8 cellular contexts compared by ENCODE assay signal in the genomic region with DNA sequence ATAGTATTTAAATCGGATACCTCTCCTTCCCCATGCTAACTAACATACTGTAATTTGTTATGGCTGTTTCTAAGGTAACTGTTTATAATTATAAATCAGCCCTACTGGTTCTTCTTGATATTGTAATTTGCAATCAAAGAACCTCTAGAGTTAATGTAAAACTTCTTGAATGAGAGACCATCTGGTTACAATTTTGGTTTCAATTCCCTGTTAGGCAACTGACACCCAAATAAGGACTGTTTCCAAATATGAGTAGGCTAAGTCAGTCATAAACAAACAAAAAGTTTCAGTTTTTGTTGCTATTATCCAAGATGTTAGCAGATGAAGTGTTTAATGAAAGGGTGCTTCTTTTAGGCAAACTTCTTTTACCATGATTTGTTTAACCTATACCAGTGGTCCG.
DNase-seq lines count a peak whose midpoint lies in the region; ATAC-seq, FAIRE-seq and TF ChIP-seq lines count a peak whose summit lies in the region.

No MANE protein-coding gene starts in this region.

- H3K9ac ChIP-seq in GM12878 (ENCODE audit: control insufficient read depth, insufficient read depth, low read length) = no peak overlapping the region
- no peak overlapping the region for H3K9ac ChIP-seq in skeletal muscle tissue (ENCODE audit: low read depth in 1 of 3, low read length in 3 of 3)

- TF ChIP-seq EP300 in GM12878 (IDR thresholded peaks at IDR 0.05; ENCODE audit: borderline replicate concordance in 1 of 2, control insufficient read depth in 1 of 2, low read depth in 2 of 2, low read length in 2 of 2) = peak; percentile 80 to 89

- H3K79me2 ChIP-seq in GM12878 (ENCODE audit: control insufficient read depth, insufficient read depth, low read length) = no peaks in the 10 kb centered on the region

- H3K36me3 ChIP-seq in GM12878 (ENCODE audit: control insufficient read depth in 2 of 2, insufficient read depth in 2 of 2, low read length in 1 of 2) (no peaks in the 10 kb centered on the region), skeletal muscle tissue (ENCODE audit: control insufficient read depth in 3 of 3, insufficient read depth in 3 of 3, low read length in 3 of 3) (no peaks in the 10 kb centered on the region)

- in situ Hi-C loops in GM12878 (cut with MboI) = no loop called here

- peak; percentile 56 for DNase-seq in GM19239 (ENCODE audit: insufficient read length, low spot score)
- DNase-seq in GM12878 (ENCODE audit: low read depth, low spot score) = peak; percentile 66
- no peak for DNase-seq in medulla oblongata (ENCODE audit: extremely low spot score)
- no peak for DNase-seq in NCI-H2081 treated with DMSO at 0.1 percent for 48 hours (lab: John Stamatoyannopoulos, UW)
- DNase-seq in activated effector memory CD4-positive, alpha-beta T cell treated with anti-CD3 and anti-CD28 coated beads, Interleukin-2, amount 50 U/mL, for 16 hours = no peak
- DNase-seq in left colon = no peak

- FAIRE-seq in GM19239 (lab: Jason Lieb, UNC) = peak; percentile 92
- FAIRE-seq in GM12878 (lab: Jason Lieb, UNC) = peak; percentile 76

- 0% methylated on average over 2 of the region's 2 CpGs for WGBS in GM12878 (ENCODE audit: insufficient coverage, insufficient replicate concordance, low lambda C conversion rate, missing lambda C conversion rate)

- no peak for TF ChIP-seq CTCF in GM12878 (IDR thresholded peaks at IDR 0.05 in 2 of 3, conservative IDR thresholded peaks at IDR 0.05 in 1 of 3; ENCODE audit: control insufficient read depth in 2 of 3, extremely low read depth in 1 of 3, insufficient read depth in 1 of 3, low read depth in 3 of 3, low read length in 3 of 3)

- POLR2A ChIA-PET in GM12878 (lab: Charles Lee) = no interaction called here

- TF ChIP-seq POLR2A in GM12878 (IDR thresholded peaks at IDR 0.05; ENCODE audit: low read depth, low read length) = no peak

- SMC1A ChIA-PET in GM12878 (lab: Charles Lee; ENCODE audit: uncharacterized antibody, unreplicated experiment) = interaction anchor here (0.6 kb wide), 1 partner anchor 51 kb away, joined by 3 read pairs; no protein-coding TSS in a partner anchor

- H4K20me1 ChIP-seq in GM12878 (ENCODE audit: control insufficient read depth, insufficient read depth) = no peaks in the 10 kb centered on the region

- CTCF ChIA-PET in GM12878 (lab: Yijun Ruan, JAX) = interaction anchor here (1.4 kb wide), 1 partner anchor 197 kb away, joined by 4 read pairs; the partner anchor contains the start of gene YARS2

- ATAC-seq in HG03039 (IDR thresholded peaks at IDR 0.05; ENCODE audit: unreplicated experiment) = peak; percentile 99
- peak; percentile 98 for ATAC-seq in GM12878
- no peak for ATAC-seq in left colon

- H3K27ac ChIP-seq in GM12878 (ENCODE audit: control insufficient read depth, insufficient read depth) (peak overlapping the region; percentile 53; the same call in 1 of the 2 replicates), skeletal muscle tissue (ENCODE audit: low read depth, low read length) (peak overlapping the region; percentile 48)

- RAD21 ChIA-PET in GM12878 (lab: Charles Lee; ENCODE audit: unreplicated experiment) = no interaction called here

- intact Hi-C loops in GM12878 (cut with micrococcal nuclease; ENCODE audit: unreplicated experiment) = no loop called here
- intact Hi-C loops in left colon (cut with DNase I, micrococcal nuclease) = no loop called here

- H3K4me3 ChIP-seq in GM12878 = 0 out of 2 replicates have a peak overlapping the region, but pooled peaks have one; percentile 4
- no peak overlapping the region for H3K4me3 ChIP-seq in skeletal muscle tissue (ENCODE audit: low read length in 3 of 3)

- peak overlapping the region; percentile 72; the same call in 1 of the 2 replicates for H3K4me2 ChIP-seq in GM12878 (ENCODE audit: control insufficient read depth, insufficient read depth)

- H3K9me3 ChIP-seq in GM12878 (replicated peaks; ENCODE audit: control insufficient read depth, insufficient read depth, low read length) = no peaks in the 10 kb centered on the region
- H3K9me3 ChIP-seq in skeletal muscle tissue (ENCODE audit: control insufficient read depth in 3 of 3, low read length in 3 of 3) = no peaks in the 10 kb centered on the region

- H3K4me1 ChIP-seq in GM12878 (ENCODE audit: control insufficient read depth, insufficient read depth, low read length) = peaks cover 15% of the 10 kb centered on the region
- peaks cover 20 to 28% (median 20%) of the 10 kb centered on the region in 3 donors for H3K4me1 ChIP-seq in skeletal muscle tissue (ENCODE audit: control insufficient read depth in 3 of 3, insufficient read depth in 3 of 3, low read length in 3 of 3)

- TF ChIP-seq RAD21 in GM12878 (IDR thresholded peaks at IDR 0.05; ENCODE audit: insufficient read depth, low read depth, low read length) = no peak

- BruUV-seq in GM12878 (replicated peaks; lab: Mats Ljungman, UMichigan) = no TSS peak

- H3K27me3 ChIP-seq in GM12878 (replicated peaks in 1 of 2; ENCODE audit: control insufficient read depth in 2 of 2, insufficient read depth in 2 of 2, low read length in 1 of 2) (no peaks in the 10 kb centered on the region), skeletal muscle tissue (ENCODE audit: control insufficient read depth in 3 of 3, insufficient read depth in 3 of 3, low read length in 3 of 3) (no peaks in the 10 kb centered on the region)

- peak overlapping the region; percentile 17; the same call in 1 of the 2 replicates for H2AFZ ChIP-seq in GM12878 (ENCODE audit: control insufficient read depth, low read depth, low read length)

TF ChIP-seq in GM12878, 131 proteins besides CTCF, POLR2A, EP300 and RAD21 (continues in another document):
- TF ChIP-seq KDM1A (IDR thresholded peaks at IDR 0.05; ENCODE audit: borderline replicate concordance) (no peak), RELA (IDR thresholded peaks at IDR 0.05; ENCODE audit: borderline replicate concordance, partially characterized antibody) (no peak), BCL3 (IDR thresholded peaks at IDR 0.05; ENCODE audit: borderline replicate concordance, insufficient read depth, low read depth, low read length, poor library complexity, severe bottlenecking) (no peak), NR2C2 (IDR thresholded peaks at IDR 0.05; ENCODE audit: borderline replicate concordance, control insufficient read depth, insufficient read length, low read depth) (no peak), CREB1 (IDR thresholded peaks at IDR 0.05; ENCODE audit: low read depth) (0 out of 2 replicates have a peak, but pooled peaks have one; percentile 20), MYB (IDR thresholded peaks at IDR 0.05; ENCODE audit: borderline replicate concordance, low read depth, low read length) (no peak), PRDM15 (CRISPR knock-in tag; IDR thresholded peaks at IDR 0.05) (no peak), SMC3 (IDR thresholded peaks at IDR 0.05; ENCODE audit: borderline replicate concordance, low read length) (0 out of 2 replicates have a peak, but pooled peaks have one; percentile 8), HCFC1 (IDR thresholded peaks at IDR 0.05; ENCODE audit: low read length) (no peak)
- TF ChIP-seq, protein P1, sequence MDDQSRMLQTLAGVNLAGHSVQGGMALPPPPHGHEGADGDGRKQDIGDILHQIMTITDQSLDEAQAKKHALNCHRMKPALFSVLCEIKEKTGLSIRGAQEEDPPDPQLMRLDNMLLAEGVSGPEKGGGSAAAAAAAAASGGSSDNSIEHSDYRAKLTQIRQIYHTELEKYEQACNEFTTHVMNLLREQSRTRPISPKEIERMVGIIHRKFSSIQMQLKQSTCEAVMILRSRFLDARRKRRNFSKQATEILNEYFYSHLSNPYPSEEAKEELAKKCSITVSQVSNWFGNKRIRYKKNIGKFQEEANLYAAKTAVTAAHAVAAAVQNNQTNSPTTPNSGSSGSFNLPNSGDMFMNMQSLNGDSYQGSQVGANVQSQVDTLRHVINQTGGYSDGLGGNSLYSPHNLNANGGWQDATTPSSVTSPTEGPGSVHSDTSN (IDR thresholded peaks at IDR 0.05; ENCODE audit: insufficient replicate concordance, low read depth, low read length) = no peak
- TF ChIP-seq, protein P2, sequence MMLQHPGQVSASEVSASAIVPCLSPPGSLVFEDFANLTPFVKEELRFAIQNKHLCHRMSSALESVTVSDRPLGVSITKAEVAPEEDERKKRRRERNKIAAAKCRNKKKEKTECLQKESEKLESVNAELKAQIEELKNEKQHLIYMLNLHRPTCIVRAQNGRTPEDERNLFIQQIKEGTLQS (IDR thresholded peaks at IDR 0.05; ENCODE audit: borderline replicate concordance, extremely low read depth, low read depth, low read length) = no peak

Comparison
In these comparisons a context has a peak if more than half of its experiments do, and no peak if none do; other contexts are left out.
1. DNase-seq: peak in GM19239 (single experiment) and GM12878 (single experiment); none in medulla oblongata (single experiment), NCI-H2081 treated with DMSO at 0.1 percent for 48 hours (single experiment), activated effector memory CD4-positive, alpha-beta T cell treated with anti-CD3 and anti-CD28 coated beads, Interleukin-2, amount 50 U/mL, for 16 hours (single experiment) and left colon (0 of 2).